Comparison of ENCODE assay signal across 8 cellular contexts in genomic region chr11:125111341-125112234, GRCh38. TPM values are rescaled to one million over a fixed set of nuclear protein-coding genes. Genes with fewer than 3 reads are reported as not detected.
A peak's percentile ranks its signal among the peaks of the same experiment; 100 is the strongest.
DNase-seq lines count a peak whose midpoint lies in the region; ATAC-seq, FAIRE-seq and TF ChIP-seq lines count a peak whose summit lies in the region.

Gene TMEM218 (minus strand): TSS chr11:125111626. CDS start chr11:125102241, 9,385 bp downstream.

- peak within 1 kb of the TSS; percentile 99 for H3K27ac Mint-ChIP-seq in chondrocyte (ENCODE audit: unreplicated experiment)

- peak within 1 kb of the TSS; percentile 61 to 96 (median 79) for H3K4me3 ChIP-seq in keratinocyte (ENCODE audit: control insufficient read depth in 2 of 3, extremely low read depth in 1 of 3, insufficient read depth in 2 of 3, low read depth in 1 of 3, low read length in 3 of 3)

- peak within 1 kb of the TSS; percentile 99 for H3K4me3 Mint-ChIP-seq in chondrocyte (ENCODE audit: unreplicated experiment)

- H3K9me1 ChIP-seq in keratinocyte (ENCODE audit: control insufficient read depth, extremely low read depth, insufficient read depth, low read length), result no peaks in the 10 kb centered on the region

- peaks cover 9% of the 10 kb centered on the region for H3K9me3 Mint-ChIP-seq in chondrocyte (ENCODE audit: low read depth)

- peak; percentile 56 for TF ChIP-seq POLR2A in GM19193 (IDR thresholded peaks at IDR 0.05; ENCODE audit: extremely low read depth, insufficient read depth, insufficient read length)

- peak within 1 kb of the TSS; percentile 79 for H3K27ac ChIP-seq in keratinocyte (ENCODE audit: control insufficient read depth, insufficient read depth, low read length)

- H3K4me2 ChIP-seq in keratinocyte (ENCODE audit: control insufficient read depth, extremely low read depth, insufficient read depth, low read depth, low read length), result peak within 1 kb of the TSS; percentile 75

- DNase-seq in AML-193 (lab: John Stamatoyannopoulos, UW) (peak; percentile 97 to 98), NCI-H510A treated with DMSO at 0.1 percent for 48 hours (lab: John Stamatoyannopoulos, UW) (peak; percentile 90), chondrocyte (ENCODE audit: low spot score) (peak; percentile 99), keratinocyte (ENCODE audit: low read depth, low spot score) (peak; percentile 79)
- peak; percentile 94 to 95 for DNase-seq in activated CD4-positive, alpha-beta T cell treated with anti-CD3 and anti-CD28 coated beads for 24 hours (ENCODE audit: low read depth in 2 of 2)
- DNase-seq in stimulated activated CD4-positive, alpha-beta T cell treated with anti-CD3 and anti-CD28 coated beads, Interleukin-15, amount 100 ng/mL, for 1 hour (ENCODE audit: low read depth in 1 of 2, low spot score in 1 of 2), result peak; percentile 87 to 90

- FAIRE-seq in keratinocyte (lab: Jason Lieb, UNC), result peak; percentile 81

- H3K4me1 Mint-ChIP-seq in chondrocyte (ENCODE audit: low read depth), result peaks cover 22% of the 10 kb centered on the region

- H3K27me3 ChIP-seq in keratinocyte (ENCODE audit: control insufficient read depth, extremely low read depth, insufficient read depth, low read length), result no peaks in the 10 kb centered on the region

- peak; percentile 99 for ATAC-seq in HG03439 (IDR thresholded peaks at IDR 0.05; ENCODE audit: unreplicated experiment)

- H3K9ac ChIP-seq in keratinocyte (ENCODE audit: control insufficient read depth, extremely low read depth, insufficient read depth, low read length), result peak within 1 kb of the TSS; percentile 89

- TF ChIP-seq CTCF in chondrocyte (IDR thresholded peaks at IDR 0.05), result no peak
- TF ChIP-seq CTCF in keratinocyte (optimal IDR thresholded peaks at IDR 0.05 in 1 of 3, IDR thresholded peaks at IDR 0.05 in 1 of 3, conservative IDR thresholded peaks at IDR 0.05 in 1 of 3; ENCODE audit: extremely low read depth in 1 of 3, insufficient read depth in 2 of 3, low read length in 3 of 3), result no peak

- no peaks in the 10 kb centered on the region for H3K27me3 Mint-ChIP-seq in chondrocyte (ENCODE audit: low read depth)

- no peaks in the 10 kb centered on the region for H4K20me1 ChIP-seq in keratinocyte (ENCODE audit: control insufficient read depth, extremely low read depth, insufficient read depth, low read length)

- peaks cover 6% of the 10 kb centered on the region for H3K4me1 ChIP-seq in keratinocyte (ENCODE audit: control insufficient read depth, extremely low read depth, insufficient read depth, low read length)

- dilution Hi-C loops in keratinocyte (cut with MboI; ENCODE audit: extremely low pct_ligation_motif_present, low sequenced_read_pairs), result no loop called here

- peak within 1 kb of the TSS; percentile 95 for H2AFZ ChIP-seq in keratinocyte (ENCODE audit: control insufficient read depth, low read length)

- peaks cover 14% of the 10 kb centered on the region for H3K79me2 ChIP-seq in keratinocyte (ENCODE audit: control insufficient read depth, insufficient read depth, low read length)

- no peaks in the 10 kb centered on the region for H3K9me3 ChIP-seq in keratinocyte (ENCODE audit: control insufficient read depth, low read depth, low read length)

- H3K36me3 ChIP-seq in keratinocyte (ENCODE audit: control insufficient read depth in 2 of 2, extremely low read depth in 1 of 2, insufficient read depth in 2 of 2, low read length in 2 of 2), result no peaks in the 10 kb centered on the region

- H3K36me3 Mint-ChIP-seq in chondrocyte (ENCODE audit: low read depth), result peaks cover 4% of the 10 kb centered on the region

RNA-seq across cellular contexts. Expression of gene TMEM218, which starts in this region (rescaled TPM):
- total RNA-seq in chondrocyte, result 11.5 to 15.2 TPM (median 12.0 TPM) in 3 replicates
- 21.0 to 35.9 TPM (median 34.2 TPM) in 3 replicates for polyA plus RNA-seq in keratinocyte
- 2.5 TPM for polyA plus RNA-seq in keratinocyte (2011; ENCODE audit: low read depth)
- polyA plus RNA-seq in keratinocyte (2011; cell fraction: cytosol; rRNA removed), result 25.2 and 37.1 TPM in 2 replicates
- polyA plus RNA-seq in keratinocyte (2011; cell fraction: nucleus; rRNA removed), result 33.4 and 33.7 TPM in 2 replicates
- polyA plus RNA-seq in keratinocyte (2012; ENCODE audit: low replicate concordance), result 16.1 and 19.3 TPM in 2 replicates
- polyA minus RNA-seq in keratinocyte, result 8.3 to 15.7 TPM (median 8.7 TPM) in 3 replicates
- 6.7 TPM for polyA minus RNA-seq in keratinocyte (2011; cell fraction: cytosol; rRNA and poly(A)+ RNA removed)
- polyA minus RNA-seq in keratinocyte (2011; cell fraction: nucleus; rRNA and poly(A)+ RNA removed), result 6.2 and 8.6 TPM in 2 replicates

Comparison
In these comparisons a context has a peak if more than half of its experiments do, and no peak if none do; other contexts are left out.
1. Peak in every context shown above with its lines: DNase-seq, ATAC-seq, H3K4me3 ChIP-seq and H3K27ac ChIP-seq.